ENCODE assay signal across 1 cellular context in genomic region chr5:15555176-15555575, GRCh38.
TF ChIP-seq lines count a peak whose summit lies in the region.

No MANE protein-coding gene starts in this region.

TF ChIP-seq in H1, 55 proteins besides CTCF, POLR2A, EP300 and RAD21:
- no peak for TF ChIP-seq HDAC6 (IDR thresholded peaks at IDR 0.05; ENCODE audit: low read depth, low read length)
- no peak for TF ChIP-seq RNF2 (IDR thresholded peaks at IDR 0.05; ENCODE audit: borderline replicate concordance, low read depth, low read length, missing control alignments, poor library complexity, severe bottlenecking)
- TF ChIP-seq SP2 (IDR thresholded peaks at IDR 0.05; ENCODE audit: low read length), result no peak
- no peak for TF ChIP-seq BCL11A (IDR thresholded peaks at IDR 0.05; ENCODE audit: low read depth in 2 of 2, low read length in 2 of 2)
- no peak for TF ChIP-seq RBBP5 (IDR thresholded peaks at IDR 0.05; ENCODE audit: borderline replicate concordance, low read depth, low read length)
- TF ChIP-seq CHD7 (IDR thresholded peaks at IDR 0.05; ENCODE audit: insufficient replicate concordance, low read length), result no peak
- TF ChIP-seq SAP30 (IDR thresholded peaks at IDR 0.05; ENCODE audit: insufficient read depth, insufficient replicate concordance, low read length), result no peak
- no peak for TF ChIP-seq BACH1 (IDR thresholded peaks at IDR 0.05; ENCODE audit: low read length)
- no peak for TF ChIP-seq CEBPB (IDR thresholded peaks at IDR 0.05; ENCODE audit: low read depth, low read length)
- no peak for TF ChIP-seq ATF3 (IDR thresholded peaks at IDR 0.05; ENCODE audit: insufficient read depth, low read depth, low read length)
- TF ChIP-seq ATF2 (IDR thresholded peaks at IDR 0.05; ENCODE audit: low read length), result no peak
